In the genomic region with DNA sequence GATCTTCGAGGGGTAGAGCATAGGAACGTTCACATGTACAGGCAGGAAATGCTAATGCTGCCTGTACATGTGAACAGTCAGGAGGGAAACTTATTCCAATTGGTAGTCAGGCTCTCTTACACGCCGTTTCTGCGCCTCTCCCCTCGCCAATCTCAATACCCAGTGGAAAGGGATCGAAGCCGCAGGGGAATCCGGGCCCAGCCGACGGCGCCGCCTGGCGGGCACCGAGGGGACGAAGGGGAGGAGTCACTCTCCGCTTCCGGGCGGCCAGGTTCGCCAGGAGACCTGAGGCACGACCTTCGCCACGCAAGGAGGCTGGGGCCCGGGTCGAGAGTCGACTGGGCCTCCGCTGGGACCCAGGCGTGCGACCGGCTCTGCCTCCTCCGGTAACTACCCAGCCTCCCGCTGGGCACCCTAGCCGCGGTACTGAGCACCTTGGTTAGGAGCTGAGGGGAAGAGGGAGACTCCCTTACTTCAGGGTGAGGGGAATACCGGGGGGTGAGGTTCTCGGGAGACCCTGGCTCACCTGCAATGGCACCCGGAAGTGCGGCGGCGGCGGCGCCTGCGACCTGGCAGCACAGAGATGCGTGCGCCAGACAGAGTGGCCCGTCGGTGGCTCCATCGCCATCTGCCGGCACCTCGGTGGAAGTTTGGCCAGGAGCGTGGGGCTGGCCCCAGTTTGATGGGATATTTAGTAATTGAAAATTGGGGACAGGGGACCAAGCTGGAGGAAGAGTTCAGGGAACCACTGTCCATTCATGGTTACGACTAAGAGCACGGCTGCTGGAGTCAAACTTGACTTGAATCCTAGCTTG, we compare ENCODE assay signal across 8 cellular contexts. TPM values are rescaled to one million over a fixed set of nuclear protein-coding genes. Genes with fewer than 3 reads are reported as not detected.
DNase-seq lines count a peak whose midpoint lies in the region; ATAC-seq, FAIRE-seq and TF ChIP-seq lines count a peak whose summit lies in the region.

A gene (minus strand): TSS at position 557 of the 815 bp plus-strand sequence. CDS start 1,026 bp downstream, outside the sequence.

- H3K36me3 Mint-ChIP-seq in T-helper 1 cell treated with Interleukin-12 subunit alpha and Interleukin-12 subunit beta and Interleukin-4 antibody, amounts not matched to agents 30 μg/mL and 1 μg/mL, for 36 hours (ENCODE audit: low read depth): peaks cover 39% of the 10 kb centered on the region

- H3K4me1 Mint-ChIP-seq in T-helper 1 cell treated with Interleukin-12 subunit alpha and Interleukin-12 subunit beta and Interleukin-4 antibody, amounts not matched to agents 30 μg/mL and 1 μg/mL, for 36 hours (ENCODE audit: low read depth): peaks cover 21% of the 10 kb centered on the region

- peak within 1 kb of the TSS; percentile 82 for H3K4me3 Mint-ChIP-seq in T-helper 1 cell treated with Interleukin-12 subunit alpha and Interleukin-12 subunit beta and Interleukin-4 antibody, amounts not matched to agents 30 μg/mL and 1 μg/mL, for 36 hours

- H3K9me3 ChIP-seq in vagina: no peaks in the 10 kb centered on the region

- peak within 1 kb of the TSS; percentile 70 to 75 for H3K4me3 ChIP-seq in vagina

- intact Hi-C loops in left ventricle myocardium superior (cut with micrococcal nuclease) (no loop called here), vagina (cut with DNase I) (no loop called here)

- peak within 1 kb of the TSS; percentile 87 for H3K27ac Mint-ChIP-seq in T-helper 1 cell treated with Interleukin-12 subunit alpha and Interleukin-12 subunit beta and Interleukin-4 antibody, amounts not matched to agents 30 μg/mL and 1 μg/mL, for 36 hours

- peaks cover 12% of the 10 kb centered on the region for H3K4me1 ChIP-seq in vagina

- H3K9me3 Mint-ChIP-seq in T-helper 1 cell treated with Interleukin-12 subunit alpha and Interleukin-12 subunit beta and Interleukin-4 antibody, amounts not matched to agents 30 μg/mL and 1 μg/mL, for 36 hours: no peaks in the 10 kb centered on the region

- peak; percentile 87 for TF ChIP-seq POLR2A in GM12891 (IDR thresholded peaks at IDR 0.05; ENCODE audit: low read depth, low read length)
- peak in 1 of 2 donors; percentile 15 for TF ChIP-seq POLR2A in vagina (IDR thresholded peaks at IDR 0.05)

- DNase-seq in GM12891 (ENCODE audit: insufficient read length, low spot score) (peak; percentile 88), NCI-H1417 treated with DMSO at 0.1 percent for 48 hours (lab: John Stamatoyannopoulos, UW) (peak; percentile 40), amniotic stem cell (lab: John Stamatoyannopoulos, UW) (peak; percentile 68), left ventricle myocardium superior (peak; percentile 94), putamen (ENCODE audit: low spot score) (peak; percentile 83), vagina (ENCODE audit: extremely low spot score in 2 of 2) (no peak)

- H3K36me3 ChIP-seq in vagina: peaks cover 0 to 39% of the 10 kb centered on the region in 2 donors

- no peaks in the 10 kb centered on the region for H3K27me3 ChIP-seq in vagina

- peak; percentile 83 for ATAC-seq in HG02763 (IDR thresholded peaks at IDR 0.05; ENCODE audit: unreplicated experiment)
- peak; percentile 94 for ATAC-seq in left ventricle myocardium superior

- FAIRE-seq in GM12891 (lab: Jason Lieb, UNC): peak; percentile 98

- H3K27ac ChIP-seq in vagina: peak within 1 kb of the TSS; percentile 90

- no peaks in the 10 kb centered on the region for H3K27me3 Mint-ChIP-seq in T-helper 1 cell treated with Interleukin-12 subunit alpha and Interleukin-12 subunit beta and Interleukin-4 antibody, amounts not matched to agents 30 μg/mL and 1 μg/mL, for 36 hours (ENCODE audit: low read depth)

- TF ChIP-seq CTCF in vagina (IDR thresholded peaks at IDR 0.05): peak; percentile 42 to 91 (median 65)

TF ChIP-seq in GM12891, 5 proteins besides CTCF, POLR2A, EP300 and RAD21:
- TF ChIP-seq SPI1 (IDR thresholded peaks at IDR 0.05; ENCODE audit: low read depth, low read length) (0 out of 2 replicates have a peak, but pooled peaks have one; percentile 10), PAX5 (IDR thresholded peaks at IDR 0.05; ENCODE audit: insufficient read depth, low read length, severe bottlenecking) (no peak), POLR2AphosphoS5 (IDR thresholded peaks at IDR 0.05; ENCODE audit: low read depth, low read length) (peak; percentile 90), POU2F2 (IDR thresholded peaks at IDR 0.05; ENCODE audit: low read depth, low read length) (peak; percentile 53; the same call in 1 of the 2 replicates)

RNA-seq across cellular contexts. Expression of the gene that starts here (rescaled TPM):
- 10.7 TPM for polyA plus RNA-seq in GM12891 (2012; ENCODE audit: low read depth, missing spikeins)
- 9.5 TPM for total RNA-seq in left ventricle myocardium superior
- 13.3 TPM for total RNA-seq in vagina

Comparison
In these comparisons a context has a peak if more than half of its experiments do, and no peak if none do; other contexts are left out.
1. DNase-seq: peak in GM12891 (single experiment), NCI-H1417 treated with DMSO at 0.1 percent for 48 hours (single experiment), amniotic stem cell (single experiment), left ventricle myocardium superior (single experiment) and putamen (single experiment); none in vagina (0 of 2).